8 cellular contexts compared by ENCODE assay signal in genomic region chr17:47205419-47205963, GRCh38. TPM values are rescaled to one million over a fixed set of nuclear protein-coding genes. Genes with fewer than 3 reads are reported as not detected.
DNase-seq lines count a peak whose midpoint lies in the region; ATAC-seq and TF ChIP-seq lines count a peak whose summit lies in the region.

No MANE protein-coding gene starts in this region.

- H3K27me3 Mint-ChIP-seq in immature natural killer cell (ENCODE audit: low read depth in 3 of 3) = peaks cover 0 to 2% (median 1%) of the 10 kb centered on the region in 3 donors

- H3K27me3 ChIP-seq in Panc1 (ENCODE audit: control insufficient read depth, insufficient read depth, low read length) = no peaks in the 10 kb centered on the region
- no peaks in the 10 kb centered on the region for H3K27me3 ChIP-seq in adipocyte (replicated peaks; ENCODE audit: control insufficient read depth, insufficient read depth, low read length)

- H3K36me3 Mint-ChIP-seq in immature natural killer cell = no peaks in the 10 kb centered on the region

- DNase-seq in GM13976 (ENCODE audit: low spot score) (peak; percentile 43), Panc1 (ENCODE audit: low read depth, low spot score) (no peak), adipocyte (ENCODE audit: low read depth) (peak; percentile 75), immature natural killer cell (peak; percentile 51 to 59 (median 54)), SK-N-DZ (ENCODE audit: low spot score) (no peak)
- peak; percentile 58 to 61 for DNase-seq in stimulated activated CD4-positive, alpha-beta T cell treated with anti-CD3 and anti-CD28 coated beads, Interleukin-2, amount 100 ng/mL, for 24 hours

- ATAC-seq in HG02610 (IDR thresholded peaks at IDR 0.05; ENCODE audit: unreplicated experiment) (peak; percentile 43), Panc1 (peak; percentile 81), HG02938 (IDR thresholded peaks at IDR 0.05; ENCODE audit: unreplicated experiment) (no peak)

- H3K9me3 ChIP-seq in Panc1 (ENCODE audit: control insufficient read depth, insufficient read depth, low read depth, low read length) (no peaks in the 10 kb centered on the region), adipocyte (ENCODE audit: control insufficient read depth, low read length) (no peaks in the 10 kb centered on the region)

- H3K27ac Mint-ChIP-seq in immature natural killer cell = peak overlapping the region; percentile 77 to 95 (median 90)

- H3K9ac ChIP-seq in adipocyte (ENCODE audit: low read length) = no peak overlapping the region

- CTCF ChIA-PET in Panc1 (lab: Charles Lee) = no interaction called here

- H3K4me1 ChIP-seq in Panc1 (ENCODE audit: control insufficient read depth, insufficient read depth, low read length) (no peaks in the 10 kb centered on the region), adipocyte (ENCODE audit: control insufficient read depth, insufficient read depth, low read length) (peaks cover 25% of the 10 kb centered on the region)

- POLR2A ChIA-PET in Panc1 (lab: Charles Lee) = interaction anchor here (0.6 to 0.7 kb wide), 2 partner anchors 11 to 79 kb away, joined by 3 to 8 read pairs; no protein-coding TSS in a partner anchor

- in situ Hi-C loops in GM13976 (cut with MboI; ENCODE audit: low sequenced_read_pairs, unreplicated experiment) = no loop called here
- in situ Hi-C loops in Panc1 (cut with HindIII; ENCODE audit: low pct_unique_long_range_greater_than_20kb, low sequenced_read_pairs) = no loop called here

- H3K4me3 Mint-ChIP-seq in immature natural killer cell = peak overlapping the region; percentile 59 to 68 (median 67)

- no TSS peak for BruUV-seq in Panc1 (replicated peaks; lab: Mats Ljungman, UMichigan)

- peaks cover 28 to 34% of the 10 kb centered on the region in 2 donors for H3K4me1 Mint-ChIP-seq in immature natural killer cell

- no peak for TF ChIP-seq CTCF in GM13976 (IDR thresholded peaks at IDR 0.05; ENCODE audit: borderline replicate concordance, control extremely low read depth, extremely low read depth, insufficient read depth, missing control alignments)
- no peak for TF ChIP-seq CTCF in Panc1 (IDR thresholded peaks at IDR 0.05)

- H3K4me3 ChIP-seq in Panc1 (ENCODE audit: low read depth in 2 of 2, low read length in 2 of 2) = peak overlapping the region in 1 of 2 experiments; percentile 10; a peak in 2 of 4 replicates
- peak overlapping the region; percentile 5 for H3K4me3 ChIP-seq in adipocyte (ENCODE audit: low read length)

- peak overlapping the region; percentile 31; the same call in 1 of the 2 replicates for H3K27ac ChIP-seq in Panc1 (ENCODE audit: low read length)

- H3K36me3 ChIP-seq in Panc1 (ENCODE audit: control insufficient read depth, insufficient read depth, low read length) (no peaks in the 10 kb centered on the region), adipocyte (ENCODE audit: control insufficient read depth, insufficient read depth, low read length, severe bottlenecking) (no peaks in the 10 kb centered on the region)

- intact Hi-C loops in Panc1 (cut with micrococcal nuclease; ENCODE audit: unreplicated experiment) = no loop called here

- H3K9me3 Mint-ChIP-seq in immature natural killer cell = no peaks in the 10 kb centered on the region

RNA-seq across cellular contexts. Expression of gene MYL4, which starts 3.7 kb away (rescaled TPM):
- 0.49 TPM for total RNA-seq in Panc1 (2021; ENCODE audit: unreplicated experiment)
- polyA plus RNA-seq in Panc1 (2012; ENCODE audit: insufficient read length) = not detected
- polyA plus RNA-seq in immature natural killer cell = under 1 TPM in 1 of 3 donors, not detected in 2; 0.39 TPM
- polyA plus RNA-seq in SK-N-DZ (2014; cell fraction: cytosol; rRNA removed) = not detected in 2 replicates
- polyA plus RNA-seq in SK-N-DZ (2014; cell fraction: nucleus; rRNA removed) = 0.47 TPM in 1 of 2 replicates, not detected in the other

RNA-seq across cellular contexts. Expression of gene CDC27, which starts 16.4 kb away (rescaled TPM):
- total RNA-seq in Panc1 (2021; ENCODE audit: unreplicated experiment) = 97.5 TPM
- polyA plus RNA-seq in Panc1 (2012; ENCODE audit: insufficient read length) = 39.0 TPM
- polyA plus RNA-seq in immature natural killer cell = 10 to 100 TPM; 50.3 to 98.5 (median 71.1) TPM
- 58.9 and 61.2 TPM in 2 replicates for polyA plus RNA-seq in SK-N-DZ (2014; cell fraction: cytosol; rRNA removed)
- 71.2 and 102 TPM in 2 replicates for polyA plus RNA-seq in SK-N-DZ (2014; cell fraction: nucleus; rRNA removed)

RNA-seq across cellular contexts. Expression of gene ITGB3, which starts 48.1 kb away (rescaled TPM):
- 17.6 TPM for total RNA-seq in Panc1 (2021; ENCODE audit: unreplicated experiment)
- 12.8 TPM for polyA plus RNA-seq in Panc1 (2012; ENCODE audit: insufficient read length)
- 10 to 100 TPM in 1 of 3 donors, 1 to 10 TPM in 1, not detected in 1; 1.1 to 11.0 TPM for polyA plus RNA-seq in immature natural killer cell
- not detected in 2 replicates for polyA plus RNA-seq in SK-N-DZ (2014; cell fraction: cytosol; rRNA removed)
- 0.44 TPM in 1 of 2 replicates, not detected in the other for polyA plus RNA-seq in SK-N-DZ (2014; cell fraction: nucleus; rRNA removed)

Comparison
In these comparisons a context has a peak if more than half of its experiments do, and no peak if none do; other contexts are left out.
1. DNase-seq: peak in GM13976 (single experiment), adipocyte (single experiment), immature natural killer cell (3 of 3) and stimulated activated CD4-positive, alpha-beta T cell treated with anti-CD3 and anti-CD28 coated beads, Interleukin-2, amount 100 ng/mL, for 24 hours (2 of 2); none in Panc1 (single experiment) and SK-N-DZ (single experiment).